In the genomic region with DNA sequence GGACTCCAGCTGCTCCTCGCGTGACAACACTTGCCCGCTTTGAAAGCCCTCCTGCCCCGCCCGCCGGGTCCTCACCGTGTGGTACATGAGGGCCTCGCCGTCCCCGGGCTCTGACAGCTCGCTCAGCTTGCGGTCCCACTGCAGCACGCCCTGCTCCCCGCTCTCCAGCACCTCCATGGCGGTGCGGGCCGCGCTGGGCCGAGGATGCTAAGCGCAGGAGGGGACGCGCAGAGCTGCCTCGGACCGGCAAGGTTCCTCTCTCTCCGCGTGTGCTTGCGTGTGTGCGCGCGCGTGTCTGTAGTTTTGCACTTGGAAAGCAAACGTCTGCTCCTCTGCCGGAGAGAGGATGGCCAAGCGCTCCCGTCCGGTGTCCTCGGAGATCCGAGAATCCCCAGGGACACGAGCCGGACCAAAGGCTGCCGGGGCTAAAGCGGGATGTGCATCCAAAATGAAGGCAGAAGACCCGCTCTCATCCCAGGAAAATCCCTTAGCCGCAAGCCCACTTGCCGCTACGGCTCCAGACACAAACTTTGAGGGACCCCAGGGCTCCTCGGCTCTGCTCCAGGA, we compare ENCODE assay signal across 8 cellular contexts. TPM values are rescaled to one million over a fixed set of nuclear protein-coding genes. Genes with fewer than 3 reads are reported as not detected.
A peak's percentile ranks its signal among the peaks of the same experiment; 100 is the strongest.
DNase-seq lines count a peak whose midpoint lies in the region; ATAC-seq and TF ChIP-seq lines count a peak whose summit lies in the region.

A gene with protein sequence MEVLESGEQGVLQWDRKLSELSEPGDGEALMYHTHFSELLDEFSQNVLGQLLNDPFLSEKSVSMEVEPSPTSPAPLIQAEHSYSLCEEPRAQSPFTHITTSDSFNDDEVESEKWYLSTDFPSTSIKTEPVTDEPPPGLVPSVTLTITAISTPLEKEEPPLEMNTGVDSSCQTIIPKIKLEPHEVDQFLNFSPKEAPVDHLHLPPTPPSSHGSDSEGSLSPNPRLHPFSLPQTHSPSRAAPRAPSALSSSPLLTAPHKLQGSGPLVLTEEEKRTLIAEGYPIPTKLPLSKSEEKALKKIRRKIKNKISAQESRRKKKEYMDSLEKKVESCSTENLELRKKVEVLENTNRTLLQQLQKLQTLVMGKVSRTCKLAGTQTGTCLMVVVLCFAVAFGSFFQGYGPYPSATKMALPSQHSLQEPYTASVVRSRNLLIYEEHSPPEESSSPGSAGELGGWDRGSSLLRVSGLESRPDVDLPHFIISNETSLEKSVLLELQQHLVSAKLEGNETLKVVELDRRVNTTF (minus strand): TSS at position 558 of the 567 bp plus-strand sequence. CDS start 381 bp downstream, at position 177.

- TF ChIP-seq POLR2A in prostate gland (IDR thresholded peaks at IDR 0.05), result peak; percentile 83
- peak in 1 of 2 donors; percentile 73 for TF ChIP-seq POLR2A in vagina (IDR thresholded peaks at IDR 0.05)

- 0% methylated on average over 47 of the region's 47 CpGs for WGBS in heart right ventricle, 2 donors
- WGBS in prostate gland, result 0% methylated on average over 45 of the region's 47 CpGs

- H3K27me3 Mint-ChIP-seq in activated naive CD8-positive, alpha-beta T cell, result no peaks in the 10 kb centered on the region

- no peaks in the 10 kb centered on the region for H3K36me3 Mint-ChIP-seq in activated naive CD8-positive, alpha-beta T cell

- H3K4me1 ChIP-seq in BE2C (peaks cover 8% of the 10 kb centered on the region), heart right ventricle (peaks cover 2 to 47% (median 40%) of the 10 kb centered on the region in 9 donors), prostate gland (replicated peaks) (no peaks in the 10 kb centered on the region), vagina (peaks cover 41% of the 10 kb centered on the region)

- peak within 1 kb of the TSS; percentile 95 for H3K27ac Mint-ChIP-seq in activated naive CD8-positive, alpha-beta T cell

- H3K9me3 ChIP-seq in BE2C (no peaks in the 10 kb centered on the region), SK-N-MC (ENCODE audit: low read depth, low read length) (no peaks in the 10 kb centered on the region), heart right ventricle (no peaks in the 10 kb centered on the region), prostate gland (no peaks in the 10 kb centered on the region), vagina (no peaks in the 10 kb centered on the region)

- H3K36me3 ChIP-seq in BE2C (no peaks in the 10 kb centered on the region; the same call in 1 of the 2 replicates), SK-N-MC (ENCODE audit: insufficient read depth, low read length) (no peaks in the 10 kb centered on the region), heart right ventricle (no peaks in the 10 kb centered on the region), prostate gland (no peaks in the 10 kb centered on the region), vagina (no peaks in the 10 kb centered on the region)

- H3K9me3 Mint-ChIP-seq in activated naive CD8-positive, alpha-beta T cell (ENCODE audit: low read depth), result no peaks in the 10 kb centered on the region

- DNase-seq in BE2C, result peak; percentile 78
- DNase-seq in SK-N-MC (ENCODE audit: low read depth, low spot score), result no peak
- DNase-seq in heart right ventricle, result peak; percentile 51 to 68
- DNase-seq in prostate gland (ENCODE audit: low spot score), result peak; percentile 35
- no peak for DNase-seq in vagina (ENCODE audit: extremely low spot score in 2 of 2)

- H3K4me1 Mint-ChIP-seq in activated naive CD8-positive, alpha-beta T cell (ENCODE audit: low read depth), result peaks cover 30% of the 10 kb centered on the region

- ATAC-seq in GM19351 (IDR thresholded peaks at IDR 0.05; ENCODE audit: unreplicated experiment) (peak; percentile 36), HG03520 (IDR thresholded peaks at IDR 0.05; ENCODE audit: unreplicated experiment) (peak; percentile 31), heart right ventricle (peak; percentile 36 to 80 (median 56))

- peak within 1 kb of the TSS; percentile 91 for H3K4me3 ChIP-seq in BE2C (ENCODE audit: low read depth, low read length)
- peak within 1 kb of the TSS; percentile 90 for H3K4me3 ChIP-seq in SK-N-MC
- peak within 1 kb of the TSS; percentile 66 to 99 (median 84) for H3K4me3 ChIP-seq in heart right ventricle
- H3K4me3 ChIP-seq in prostate gland, result peak within 1 kb of the TSS; percentile 89 to 91
- H3K4me3 ChIP-seq in vagina, result peak within 1 kb of the TSS; percentile 81 to 98

- H3K27ac ChIP-seq in SK-N-MC (peak within 1 kb of the TSS; percentile 30; the same call in 1 of the 2 replicates), heart right ventricle (peak within 1 kb of the TSS; percentile 70 to 97 (median 94)), prostate gland (peak within 1 kb of the TSS; percentile 88 to 91), vagina (peak within 1 kb of the TSS; percentile 93)

- peak within 1 kb of the TSS; percentile 95 for H3K4me3 Mint-ChIP-seq in activated naive CD8-positive, alpha-beta T cell

- H3K27me3 ChIP-seq in BE2C (no peaks in the 10 kb centered on the region), heart right ventricle (no peaks in the 10 kb centered on the region), prostate gland (replicated peaks; ENCODE audit: insufficient read depth) (no peaks in the 10 kb centered on the region), vagina (no peaks in the 10 kb centered on the region)

- TF ChIP-seq CTCF in BE2C (IDR thresholded peaks at IDR 0.05; ENCODE audit: low read depth, low read length) (no peak), heart right ventricle (IDR thresholded peaks at IDR 0.05) (no peak), prostate gland (IDR thresholded peaks at IDR 0.05) (no peak), vagina (IDR thresholded peaks at IDR 0.05) (no peak)

- intact Hi-C loops in heart right ventricle (cut with DNase I), result loop anchor here in 2 of 10 donors (5.0 to 10.0 kb wide), 2 partner anchors 79 to 347 kb away; no protein-coding TSS in a partner anchor
- intact Hi-C loops in prostate gland (cut with DNase I), result loop anchor here (2.0 kb wide), 1 partner anchor 47 kb away; no protein-coding TSS in a partner anchor
- intact Hi-C loops in vagina (cut with DNase I), result no loop called here

- peak within 1 kb of the TSS; percentile 65 for H3K9ac ChIP-seq in SK-N-MC (ENCODE audit: insufficient read length)

RNA-seq across cellular contexts. Expression of the gene that starts here (rescaled TPM):
- polyA plus RNA-seq in BE2C (2012; ENCODE audit: insufficient read depth, insufficient read length, low read depth), result 9.6 TPM
- 10 to 100 TPM; 16.1 to 34.2 (median 23.7) TPM for total RNA-seq in heart right ventricle
- polyA plus RNA-seq in heart right ventricle, result 1 to 10 TPM; 4.2 to 8.4 TPM
- total RNA-seq in prostate gland, result 10 to 100 TPM; 34.1 to 42.0 TPM
- 28.7 TPM for total RNA-seq in vagina

Comparison
In these comparisons a context has a peak if more than half of its experiments do, and no peak if none do; other contexts are left out.
1. DNase-seq: peak in BE2C (single experiment), heart right ventricle (2 of 2) and prostate gland (single experiment); none in SK-N-MC (single experiment) and vagina (0 of 2).
2. H3K27ac ChIP-seq: peak in every context shown above with its lines; median percentile 94 in heart right ventricle; 93 in vagina; 90 in prostate gland; 30 in SK-N-MC.
3. Peak in every context shown above with its lines, with median percentiles within 50 percentile points of each other: H3K4me3 ChIP-seq and ATAC-seq.